28 cellular contexts compared by ENCODE assay signal in genomic region chr3:14445773-14446172, GRCh38.
"Had no signal": no experiment of that assay in that cellular context is flagged by ENCODE, and none has a peak within 500 bp of the region (broad histone marks: within the 10 kb centered on the region; RNA-seq: fewer than 3 reads in every experiment).

No MANE protein-coding gene starts in this region.

- ATAC-seq: left colon; left lung; lower lobe of right lung; natural killer cell treated with Interleukin-12 subunit alpha and Interleukin-12 subunit beta and Interleukin-15 and Interleukin-18, amount 100 ng/mL, for 72 hours; pancreas; right cardiac atrium; sciatic nerve had no signal

- H3K9me3 ChIP-seq: left lung, lower lobe of right lung, pancreas, prostate gland, tibial nerve, vagina had no signal

- H3K27ac Mint-ChIP-seq: mesothelial cell of epicardium; stimulated activated naive CD8-positive, alpha-beta T cell treated with anti-CD3 and anti-CD28 coated beads, Interleukin-15, Interleukin-2, amounts not matched to agents 100 ng/mL and 50 ng/mL, for 24 hours; type B pancreatic cell had no signal

- H3K9me3 Mint-ChIP-seq: immature natural killer cell; mesothelial cell of epicardium; naive B cell; stimulated activated naive CD8-positive, alpha-beta T cell treated with anti-CD3 and anti-CD28 coated beads, Interleukin-15, Interleukin-2, amounts not matched to agents 100 ng/mL and 50 ng/mL, for 24 hours; type B pancreatic cell had no signal

- DNase-seq: hypothalamus; immature natural killer cell; kidney; left colon; left lung; lower lobe of right lung; mammary epithelial cell; mesendoderm; naive B cell; nucleus accumbens; pancreas; retina; right cardiac atrium; stimulated activated CD4-positive, alpha-beta T cell treated with anti-CD3 and anti-CD28 coated beads, Interleukin-12 subunit alpha, Interleukin-12 subunit beta, amount 100 ng/mL, for 4 hours; stimulated activated CD4-positive, alpha-beta T cell treated with anti-CD3 and anti-CD28 coated beads, Interleukin-15, amount 100 ng/mL, for 24 hours; stimulated activated CD4-positive, alpha-beta T cell treated with anti-CD3 and anti-CD28 coated beads, Interleukin-2, amount 100 ng/mL, for 24 hours; stimulated activated CD4-positive, alpha-beta T cell treated with anti-CD3 and anti-CD28 coated beads, Interleukin-4, amount 100 ng/mL, for 1 hour; stimulated activated naive CD4-positive, alpha-beta T cell had no signal

- H3K4me1 ChIP-seq: pancreas, prostate gland had no signal

- H3K4me3 Mint-ChIP-seq: immature natural killer cell; mesothelial cell of epicardium; natural killer cell treated with Interleukin-12 subunit alpha and Interleukin-12 subunit beta and Interleukin-15 and Interleukin-18, amount 100 ng/mL, for 72 hours; stimulated activated naive CD8-positive, alpha-beta T cell treated with anti-CD3 and anti-CD28 coated beads, Interleukin-15, Interleukin-2, amounts not matched to agents 100 ng/mL and 50 ng/mL, for 24 hours; type B pancreatic cell had no signal

- H3K27me3 Mint-ChIP-seq: naive B cell; natural killer cell treated with Interleukin-12 subunit alpha and Interleukin-12 subunit beta and Interleukin-15 and Interleukin-18, amount 100 ng/mL, for 72 hours; stimulated activated naive CD8-positive, alpha-beta T cell treated with anti-CD3 and anti-CD28 coated beads, Interleukin-15, Interleukin-2, amounts not matched to agents 100 ng/mL and 50 ng/mL, for 24 hours; type B pancreatic cell had no signal

- H3K36me3 ChIP-seq: pancreas, prostate gland had no signal

- H3K27ac ChIP-seq: left lung, lower lobe of right lung, pancreas, prostate gland, skin epidermis, tibial nerve, vagina had no signal

- H3K27me3 ChIP-seq: left lung, pancreas, tibial nerve, vagina had no signal

- FAIRE-seq: islet of Langerhans, kidney, pancreas had no signal

- H3K4me3 ChIP-seq: left lung, lower lobe of right lung, pancreas, prostate gland, skin epidermis, tibial nerve, vagina had no signal
